In genomic region chrX:154815274-154815818, GRCh38 we compare ENCODE assay signal across 2 cellular contexts.
TF ChIP-seq lines count a peak whose summit lies in the region.

No MANE protein-coding gene starts in this region.

TF ChIP-seq in A549, 52 proteins besides CTCF, POLR2A, EP300 and RAD21 (continued from another document):
- TF ChIP-seq SMC3 (IDR thresholded peaks at IDR 0.05) (no peak), HDAC2 (IDR thresholded peaks at IDR 0.05) (no peak), MYC (IDR thresholded peaks at IDR 0.05; ENCODE audit: borderline replicate concordance, low read length) (no peak), JUNB (IDR thresholded peaks at IDR 0.05) (no peak), MAX (IDR thresholded peaks at IDR 0.05) (no peak), TP53 (CRISPR knock-in tag; IDR thresholded peaks at IDR 0.05) (no peak), ESRRA (IDR thresholded peaks at IDR 0.05; ENCODE audit: borderline replicate concordance, low read length) (no peak), EHF (CRISPR knock-in tag; IDR thresholded peaks at IDR 0.05) (no peak), CHD4 (IDR thresholded peaks at IDR 0.05; ENCODE audit: borderline replicate concordance) (no peak), PBX3 (IDR thresholded peaks at IDR 0.05) (no peak)
TF ChIP-seq in A549: peak in this region for 0.

TF ChIP-seq in IMR-90, 13 proteins besides CTCF, POLR2A, EP300 and RAD21:
- TF ChIP-seq FOS (IDR thresholded peaks at IDR 0.05; ENCODE audit: low read depth, low read length) (0 out of 2 replicates have a peak, but pooled peaks have one; percentile 22), BHLHE40 (IDR thresholded peaks at IDR 0.05; ENCODE audit: low read depth, low read length) (no peak)
